19 cellular contexts compared by ENCODE assay signal in the genomic region with DNA sequence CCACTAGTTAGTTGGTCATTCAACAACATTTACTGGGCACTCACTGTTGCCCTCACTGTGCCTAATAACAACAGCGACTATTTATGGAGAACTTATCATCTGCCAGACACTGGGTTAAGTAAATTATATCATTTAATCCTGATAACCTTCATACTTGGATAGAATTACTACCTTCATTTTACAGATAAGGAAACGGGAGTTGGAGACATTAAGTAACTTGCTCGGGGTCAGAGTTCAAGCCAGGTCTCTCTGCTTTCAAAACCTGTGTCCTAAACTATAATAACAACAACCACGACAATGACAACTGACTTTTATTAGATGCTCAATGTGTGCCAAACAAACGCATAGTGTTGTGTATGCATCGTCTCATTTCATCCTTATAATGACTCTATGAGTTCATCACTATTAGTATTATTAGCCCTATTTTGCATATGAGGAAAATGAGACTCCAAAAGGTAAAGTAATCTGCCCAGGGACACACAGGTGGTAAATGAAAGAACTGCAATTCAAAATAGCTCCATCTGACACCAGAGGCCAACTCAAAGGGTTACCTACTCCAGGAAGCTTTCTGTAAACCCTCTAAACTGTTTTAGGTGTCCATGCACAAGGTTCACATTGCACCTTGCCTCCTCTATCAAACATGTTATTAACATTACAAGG.
DNase-seq lines count a peak whose midpoint lies in the region; ATAC-seq and TF ChIP-seq lines count a peak whose summit lies in the region.
"Had no signal": no experiment of that assay in that cellular context is flagged by ENCODE, and none has a peak within 500 bp of the region (broad histone marks: within the 10 kb centered on the region; RNA-seq: fewer than 3 reads in every experiment).

No MANE protein-coding gene starts in this region.

- H3K9me3 Mint-ChIP-seq in WTC11, result no peaks in the 10 kb centered on the region
- H3K9me3 Mint-ChIP-seq: activated naive CD8-positive, alpha-beta T cell treated with anti-CD3 and anti-CD28 coated beads, Interleukin-2, amount 10 ng/mL, durations not matched to agents 7 days and 5 days; memory B cell had no signal

- H3K79me2 ChIP-seq in mammary epithelial cell (ENCODE audit: insufficient read depth, low read length), result no peaks in the 10 kb centered on the region

- 74% methylated on average over 6 of the region's 6 CpGs for WGBS in mammary epithelial cell (ENCODE audit: low coverage, missing lambda C conversion rate)

- no peak overlapping the region for H3K4me3 ChIP-seq in mammary epithelial cell (replicated peaks in 1 of 3; ENCODE audit: insufficient read depth in 1 of 3, low read depth in 2 of 3, low read length in 3 of 3)
- H3K4me3 ChIP-seq: GM23248, vagina had no signal

- no peaks in the 10 kb centered on the region for H3K9me3 ChIP-seq in mammary epithelial cell (replicated peaks; ENCODE audit: insufficient read depth, low read length)
- H3K9me3 ChIP-seq: vagina had no signal

- peaks cover 2% of the 10 kb centered on the region for H3K27me3 ChIP-seq in mammary epithelial cell (ENCODE audit: insufficient read depth, low read length)
- H3K27me3 ChIP-seq: vagina had no signal

- CTCF ChIA-PET in mammary epithelial cell (lab: Charles Lee; ENCODE audit: low non-redundant PET) (no interaction called here), WTC11 (lab: Charles Lee) (interaction anchor here (1.0 kb wide), 1 partner anchor 9 kb away, joined by 3 read pairs; no protein-coding TSS in a partner anchor)

- no peaks in the 10 kb centered on the region for H4K20me1 ChIP-seq in mammary epithelial cell (ENCODE audit: insufficient read depth, low read length)

- H3K9ac ChIP-seq in mammary epithelial cell (ENCODE audit: insufficient read depth, low read length), result no peak overlapping the region
- H3K9ac ChIP-seq: GM23248 had no signal

- H3K36me3 Mint-ChIP-seq in WTC11, result no peaks in the 10 kb centered on the region
- H3K36me3 Mint-ChIP-seq: activated naive CD8-positive, alpha-beta T cell treated with anti-CD3 and anti-CD28 coated beads, Interleukin-2, amount 10 ng/mL, durations not matched to agents 7 days and 5 days; memory B cell; naive thymus-derived CD4-positive, alpha-beta T cell had no signal

- H3K4me2 ChIP-seq in mammary epithelial cell (ENCODE audit: insufficient read depth, low read depth, low read length), result no peak overlapping the region

- H3K27me3 Mint-ChIP-seq in WTC11 (ENCODE audit: low read depth), result no peaks in the 10 kb centered on the region
- H3K27me3 Mint-ChIP-seq: B cell; memory B cell; naive thymus-derived CD4-positive, alpha-beta T cell had no signal

- TF ChIP-seq CTCF in mammary epithelial cell (conservative IDR thresholded peaks at IDR 0.05 in 1 of 2, IDR thresholded peaks at IDR 0.05 in 1 of 2; ENCODE audit: extremely low read depth in 1 of 2, insufficient read depth in 1 of 2, low read depth in 1 of 2, low read length in 2 of 2), result no peak
- TF ChIP-seq CTCF in WTC11 (IDR thresholded peaks at IDR 0.05), result no peak

- no TSS peak for BruUV-seq in mammary epithelial cell (replicated peaks; lab: Mats Ljungman, UMichigan)

- H3K36me3 ChIP-seq in mammary epithelial cell (ENCODE audit: insufficient read depth, low read length), result no peaks in the 10 kb centered on the region
- H3K36me3 ChIP-seq: vagina had no signal

- H3K4me3 Mint-ChIP-seq in WTC11, result no peak overlapping the region
- H3K4me3 Mint-ChIP-seq: activated naive CD8-positive, alpha-beta T cell treated with anti-CD3 and anti-CD28 coated beads, Interleukin-2, amount 10 ng/mL, durations not matched to agents 7 days and 5 days; B cell; memory B cell; naive thymus-derived CD4-positive, alpha-beta T cell had no signal

- POLR2A ChIA-PET in WTC11 (lab: Charles Lee), result no interaction called here

- peak; percentile 27 for ATAC-seq in GM18909 (IDR thresholded peaks at IDR 0.05; ENCODE audit: poor library complexity, unreplicated experiment)
- ATAC-seq in GM21786 (IDR thresholded peaks at IDR 0.05; ENCODE audit: unreplicated experiment), result peak; percentile 33
- ATAC-seq in HG03520 (IDR thresholded peaks at IDR 0.05; ENCODE audit: unreplicated experiment), result peak; percentile 38
- ATAC-seq in HG02970 (IDR thresholded peaks at IDR 0.05; ENCODE audit: low FRiP score, unreplicated experiment), result no peak
- no peak for ATAC-seq in WTC11
- ATAC-seq: activated CD4-positive, CD25-positive, alpha-beta regulatory T cell treated with anti-CD3 and anti-CD28 coated beads, Interleukin-2, amount 50 U/mL, for 24 hours; naive thymus-derived CD4-positive, alpha-beta T cell had no signal

- peaks cover 9% of the 10 kb centered on the region for H3K4me1 ChIP-seq in mammary epithelial cell (ENCODE audit: insufficient read depth, low read length)
- H3K4me1 ChIP-seq: vagina had no signal

- no peak overlapping the region for H2AFZ ChIP-seq in mammary epithelial cell (ENCODE audit: low read depth, low read length)
- H2AFZ ChIP-seq: GM23248 had no signal

- DNase-seq in mammary epithelial cell, result no peak
- DNase-seq in NCI-H1694 treated with DMSO at 0.1 percent for 48 hours (lab: John Stamatoyannopoulos, UW), result no peak
- no peak for DNase-seq in WTC11 (ENCODE audit: low spot score)
- DNase-seq: activated CD8-positive, alpha-beta memory T cell treated with anti-CD3 and anti-CD28 coated beads for 24 hours; activated naive CD8-positive, alpha-beta T cell treated with anti-CD3 and anti-CD28 coated beads, Interleukin-2, amount 10 ng/mL, durations not matched to agents 7 days and 5 days; hypothalamus; naive thymus-derived CD4-positive, alpha-beta T cell; NCI-H1436 treated with DMSO at 0.1 percent for 48 hours; posterior cingulate gyrus; stimulated activated CD4-positive, alpha-beta T cell treated with anti-CD3 and anti-CD28 coated beads, Interleukin-2, amount 100 ng/mL, for 48 hours had no signal

- dilution Hi-C loops in mammary epithelial cell (cut with HindIII; ENCODE audit: low sequenced_read_pairs), result no loop called here

- peaks cover 8% of the 10 kb centered on the region for H3K4me1 Mint-ChIP-seq in WTC11

- no peak overlapping the region for H3K27ac Mint-ChIP-seq in WTC11
- H3K27ac Mint-ChIP-seq: activated naive CD8-positive, alpha-beta T cell treated with anti-CD3 and anti-CD28 coated beads, Interleukin-2, amount 10 ng/mL, durations not matched to agents 7 days and 5 days; B cell; memory B cell; naive thymus-derived CD4-positive, alpha-beta T cell had no signal

- no peak overlapping the region for H3K27ac ChIP-seq in mammary epithelial cell (ENCODE audit: insufficient read depth, low read depth, low read length)
- H3K27ac ChIP-seq: GM23248, vagina had no signal

- in situ Hi-C loops in mammary epithelial cell (cut with MboI; ENCODE audit: low sequenced_read_pairs in 2 of 2), result no loop called here

- intact Hi-C loops in mammary epithelial cell (cut with micrococcal nuclease), result no loop called here

TF ChIP-seq in WTC11, 78 proteins besides CTCF, POLR2A, EP300 and RAD21 (continues in another document):
- TF ChIP-seq RORB (CRISPR knock-in tag; IDR thresholded peaks at IDR 0.05) (no peak), GTF2I (CRISPR knock-in tag; conservative IDR thresholded peaks at IDR 0.05) (no peak), ZNF671 (CRISPR knock-in tag; IDR thresholded peaks at IDR 0.05) (no peak), FOXJ3 (CRISPR knock-in tag; IDR thresholded peaks at IDR 0.05; ENCODE audit: borderline replicate concordance) (no peak), ZNF121 (CRISPR knock-in tag; IDR thresholded peaks at IDR 0.05) (no peak), ZNF317 (CRISPR knock-in tag; IDR thresholded peaks at IDR 0.05; ENCODE audit: borderline replicate concordance, low read depth) (no peak)
- TF ChIP-seq, protein P1, sequence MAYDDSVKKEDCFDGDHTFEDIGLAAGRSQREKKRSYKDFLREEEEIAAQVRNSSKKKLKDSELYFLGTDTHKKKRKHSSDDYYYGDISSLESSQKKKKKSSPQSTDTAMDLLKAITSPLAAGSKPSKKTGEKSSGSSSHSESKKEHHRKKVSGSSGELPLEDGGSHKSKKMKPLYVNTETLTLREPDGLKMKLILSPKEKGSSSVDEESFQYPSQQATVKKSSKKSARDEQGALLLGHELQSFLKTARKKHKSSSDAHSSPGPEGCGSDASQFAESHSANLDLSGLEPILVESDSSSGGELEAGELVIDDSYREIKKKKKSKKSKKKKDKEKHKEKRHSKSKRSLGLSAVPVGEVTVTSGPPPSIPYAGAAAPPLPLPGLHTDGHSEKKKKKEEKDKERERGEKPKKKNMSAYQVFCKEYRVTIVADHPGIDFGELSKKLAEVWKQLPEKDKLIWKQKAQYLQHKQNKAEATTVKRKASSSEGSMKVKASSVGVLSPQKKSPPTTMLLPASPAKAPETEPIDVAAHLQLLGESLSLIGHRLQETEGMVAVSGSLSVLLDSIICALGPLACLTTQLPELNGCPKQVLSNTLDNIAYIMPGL (CRISPR knock-in tag; IDR thresholded peaks at IDR 0.05), result no peak
- TF ChIP-seq, protein P2, sequence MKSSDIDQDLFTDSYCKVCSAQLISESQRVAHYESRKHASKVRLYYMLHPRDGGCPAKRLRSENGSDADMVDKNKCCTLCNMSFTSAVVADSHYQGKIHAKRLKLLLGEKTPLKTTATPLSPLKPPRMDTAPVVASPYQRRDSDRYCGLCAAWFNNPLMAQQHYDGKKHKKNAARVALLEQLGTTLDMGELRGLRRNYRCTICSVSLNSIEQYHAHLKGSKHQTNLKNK (CRISPR knock-in tag; IDR thresholded peaks at IDR 0.05), result no peak
- TF ChIP-seq, protein P3, sequence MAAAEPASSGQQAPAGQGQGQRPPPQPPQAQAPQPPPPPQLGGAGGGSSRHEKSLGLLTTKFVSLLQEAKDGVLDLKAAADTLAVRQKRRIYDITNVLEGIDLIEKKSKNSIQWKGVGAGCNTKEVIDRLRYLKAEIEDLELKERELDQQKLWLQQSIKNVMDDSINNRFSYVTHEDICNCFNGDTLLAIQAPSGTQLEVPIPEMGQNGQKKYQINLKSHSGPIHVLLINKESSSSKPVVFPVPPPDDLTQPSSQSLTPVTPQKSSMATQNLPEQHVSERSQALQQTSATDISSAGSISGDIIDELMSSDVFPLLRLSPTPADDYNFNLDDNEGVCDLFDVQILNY (CRISPR knock-in tag; IDR thresholded peaks at IDR 0.05), result no peak

Comparison
In these comparisons a context has a peak if more than half of its experiments do, and no peak if none do; other contexts are left out.
1. ATAC-seq: peak in GM18909 (single experiment), GM21786 (single experiment) and HG03520 (single experiment); none in HG02970 (single experiment) and WTC11 (single experiment).